1 cellular context compared by ENCODE assay signal in the genomic region with DNA sequence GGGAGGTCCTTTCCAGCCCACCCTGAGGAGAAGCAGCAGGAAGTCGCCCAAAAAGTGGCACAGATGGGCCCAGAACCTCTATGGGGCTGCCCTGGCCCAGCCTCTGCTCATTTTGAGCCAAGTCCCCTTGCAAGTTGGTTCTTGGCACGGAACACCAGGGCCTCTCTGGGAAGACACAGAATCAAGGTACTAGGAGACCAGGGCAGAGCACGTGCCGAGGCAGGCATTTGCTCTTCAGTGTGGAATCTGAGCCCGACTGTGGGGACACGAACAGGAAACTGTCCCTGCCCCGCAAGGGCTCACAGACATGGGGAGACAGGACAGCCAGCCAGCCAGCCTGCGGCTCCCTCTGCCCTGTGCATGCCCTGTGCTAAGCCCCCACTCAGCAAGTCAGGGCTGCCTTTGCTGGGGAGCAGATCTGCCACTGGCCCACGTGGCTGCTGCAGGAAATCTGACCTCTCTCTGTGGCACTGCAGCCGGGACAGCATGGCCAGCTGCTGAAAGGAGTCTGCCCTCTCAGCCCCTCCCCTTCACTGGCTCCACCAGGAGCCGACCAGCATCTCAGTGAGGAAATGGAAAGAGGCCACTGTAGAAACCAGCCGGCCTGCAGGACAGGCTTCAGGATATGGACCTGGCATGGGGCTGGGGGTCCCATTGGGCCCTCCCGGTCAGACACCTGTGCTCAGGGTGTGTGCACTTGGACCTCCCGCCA.
TF ChIP-seq lines count a peak whose summit lies in the region.

No MANE protein-coding gene starts in this region.

TF ChIP-seq in HepG2, 621 proteins besides CTCF, POLR2A, EP300 and RAD21 (continued from another document and continues in another):
- TF ChIP-seq STAT6 (CRISPR knock-in tag; IDR thresholded peaks at IDR 0.05; ENCODE audit: borderline replicate concordance) (no peak), PAX8 (CRISPR knock-in tag; IDR thresholded peaks at IDR 0.05; ENCODE audit: borderline replicate concordance) (no peak), NFKB2 (CRISPR knock-in tag; IDR thresholded peaks at IDR 0.05; ENCODE audit: borderline replicate concordance) (no peak), ZNF589 (CRISPR knock-in tag; conservative IDR thresholded peaks at IDR 0.05) (no peak), BORCS8-MEF2B (CRISPR knock-in tag; IDR thresholded peaks at IDR 0.05) (no peak), ZNF781 (CRISPR knock-in tag; IDR thresholded peaks at IDR 0.05; ENCODE audit: borderline replicate concordance, not compliant biosample characterization) (no peak), RELA (CRISPR knock-in tag; IDR thresholded peaks at IDR 0.05) (no peak), CREB3 (CRISPR knock-in tag; IDR thresholded peaks at IDR 0.05) (no peak), ATRX (CRISPR knock-in tag; IDR thresholded peaks at IDR 0.05; ENCODE audit: borderline replicate concordance) (no peak), ZNF17 (CRISPR knock-in tag; IDR thresholded peaks at IDR 0.05) (no peak), IRF1 (CRISPR knock-in tag; IDR thresholded peaks at IDR 0.05; ENCODE audit: low read depth) (no peak), ARNT2 (CRISPR knock-in tag; IDR thresholded peaks at IDR 0.05; ENCODE audit: low read depth) (no peak), HMGXB4 (CRISPR knock-in tag; IDR thresholded peaks at IDR 0.05; ENCODE audit: borderline replicate concordance in 1 of 2, low read depth in 1 of 2) (no peak), MYNN (CRISPR knock-in tag; IDR thresholded peaks at IDR 0.05; ENCODE audit: low read depth) (no peak), RXRB (CRISPR knock-in tag; IDR thresholded peaks at IDR 0.05; ENCODE audit: borderline replicate concordance) (peak; percentile 20; the same call in 1 of the 2 replicates), ZNF709 (CRISPR knock-in tag; IDR thresholded peaks at IDR 0.05) (no peak), IKZF1 (IDR thresholded peaks at IDR 0.05) (no peak), FOXC1 (CRISPR knock-in tag; IDR thresholded peaks at IDR 0.05; ENCODE audit: borderline replicate concordance) (no peak), ZNF251 (CRISPR knock-in tag; IDR thresholded peaks at IDR 0.05) (no peak), ZFP36L1 (CRISPR knock-in tag; IDR thresholded peaks at IDR 0.05) (no peak), ZNF510 (CRISPR knock-in tag; IDR thresholded peaks at IDR 0.05; ENCODE audit: low read depth) (no peak), ZNF710 (CRISPR knock-in tag; IDR thresholded peaks at IDR 0.05; ENCODE audit: borderline replicate concordance) (no peak), EHMT2 (IDR thresholded peaks at IDR 0.05; ENCODE audit: borderline replicate concordance, low read depth, low read length) (no peak), ZSCAN5A (CRISPR knock-in tag; IDR thresholded peaks at IDR 0.05; ENCODE audit: borderline replicate concordance) (no peak), FOSL2 (CRISPR knock-in tag; IDR thresholded peaks at IDR 0.05) (peak; percentile 4; the same call in 1 of the 2 replicates), SUZ12 (IDR thresholded peaks at IDR 0.05; ENCODE audit: low read depth, low read length) (no peak), ZSCAN31 (CRISPR knock-in tag; IDR thresholded peaks at IDR 0.05; ENCODE audit: low read depth) (peak; percentile 67; the same call in 1 of the 2 replicates), KLF12 (CRISPR knock-in tag; IDR thresholded peaks at IDR 0.05; ENCODE audit: borderline replicate concordance) (no peak), ZMAT5 (CRISPR knock-in tag; IDR thresholded peaks at IDR 0.05; ENCODE audit: borderline replicate concordance, low read depth) (no peak), POLR2AphosphoS5 (IDR thresholded peaks at IDR 0.05; ENCODE audit: low read depth, low read length) (no peak), KMT2B (CRISPR knock-in tag; IDR thresholded peaks at IDR 0.05) (no peak), ZMYM3 (CRISPR knock-in tag; IDR thresholded peaks at IDR 0.05) (no peak), ZNF317 (CRISPR knock-in tag; IDR thresholded peaks at IDR 0.05) (no peak), MED8 (CRISPR knock-in tag; IDR thresholded peaks at IDR 0.05; ENCODE audit: insufficient replicate concordance) (no peak)
- TF ChIP-seq, protein P1, sequence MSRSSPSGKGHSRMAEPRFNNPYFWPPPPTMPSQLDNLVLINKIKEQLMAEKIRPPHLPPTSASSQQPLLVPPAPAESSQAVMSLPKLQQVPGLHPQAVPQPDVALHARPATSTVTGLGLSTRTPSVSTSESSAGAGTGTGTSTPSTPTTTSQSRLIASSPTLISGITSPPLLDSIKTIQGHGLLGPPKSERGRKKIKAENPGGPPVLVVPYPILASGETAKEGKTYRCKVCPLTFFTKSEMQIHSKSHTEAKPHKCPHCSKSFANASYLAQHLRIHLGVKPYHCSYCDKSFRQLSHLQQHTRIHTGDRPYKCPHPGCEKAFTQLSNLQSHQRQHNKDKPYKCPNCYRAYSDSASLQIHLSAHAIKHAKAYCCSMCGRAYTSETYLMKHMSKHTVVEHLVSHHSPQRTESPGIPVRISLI (CRISPR knock-in tag; IDR thresholded peaks at IDR 0.05; ENCODE audit: borderline replicate concordance) = no peak
- TF ChIP-seq, protein P2, sequence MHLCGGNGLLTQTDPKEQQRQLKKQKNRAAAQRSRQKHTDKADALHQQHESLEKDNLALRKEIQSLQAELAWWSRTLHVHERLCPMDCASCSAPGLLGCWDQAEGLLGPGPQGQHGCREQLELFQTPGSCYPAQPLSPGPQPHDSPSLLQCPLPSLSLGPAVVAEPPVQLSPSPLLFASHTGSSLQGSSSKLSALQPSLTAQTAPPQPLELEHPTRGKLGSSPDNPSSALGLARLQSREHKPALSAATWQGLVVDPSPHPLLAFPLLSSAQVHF (CRISPR knock-in tag; IDR thresholded peaks at IDR 0.05) = no peak
- TF ChIP-seq, protein P3, sequence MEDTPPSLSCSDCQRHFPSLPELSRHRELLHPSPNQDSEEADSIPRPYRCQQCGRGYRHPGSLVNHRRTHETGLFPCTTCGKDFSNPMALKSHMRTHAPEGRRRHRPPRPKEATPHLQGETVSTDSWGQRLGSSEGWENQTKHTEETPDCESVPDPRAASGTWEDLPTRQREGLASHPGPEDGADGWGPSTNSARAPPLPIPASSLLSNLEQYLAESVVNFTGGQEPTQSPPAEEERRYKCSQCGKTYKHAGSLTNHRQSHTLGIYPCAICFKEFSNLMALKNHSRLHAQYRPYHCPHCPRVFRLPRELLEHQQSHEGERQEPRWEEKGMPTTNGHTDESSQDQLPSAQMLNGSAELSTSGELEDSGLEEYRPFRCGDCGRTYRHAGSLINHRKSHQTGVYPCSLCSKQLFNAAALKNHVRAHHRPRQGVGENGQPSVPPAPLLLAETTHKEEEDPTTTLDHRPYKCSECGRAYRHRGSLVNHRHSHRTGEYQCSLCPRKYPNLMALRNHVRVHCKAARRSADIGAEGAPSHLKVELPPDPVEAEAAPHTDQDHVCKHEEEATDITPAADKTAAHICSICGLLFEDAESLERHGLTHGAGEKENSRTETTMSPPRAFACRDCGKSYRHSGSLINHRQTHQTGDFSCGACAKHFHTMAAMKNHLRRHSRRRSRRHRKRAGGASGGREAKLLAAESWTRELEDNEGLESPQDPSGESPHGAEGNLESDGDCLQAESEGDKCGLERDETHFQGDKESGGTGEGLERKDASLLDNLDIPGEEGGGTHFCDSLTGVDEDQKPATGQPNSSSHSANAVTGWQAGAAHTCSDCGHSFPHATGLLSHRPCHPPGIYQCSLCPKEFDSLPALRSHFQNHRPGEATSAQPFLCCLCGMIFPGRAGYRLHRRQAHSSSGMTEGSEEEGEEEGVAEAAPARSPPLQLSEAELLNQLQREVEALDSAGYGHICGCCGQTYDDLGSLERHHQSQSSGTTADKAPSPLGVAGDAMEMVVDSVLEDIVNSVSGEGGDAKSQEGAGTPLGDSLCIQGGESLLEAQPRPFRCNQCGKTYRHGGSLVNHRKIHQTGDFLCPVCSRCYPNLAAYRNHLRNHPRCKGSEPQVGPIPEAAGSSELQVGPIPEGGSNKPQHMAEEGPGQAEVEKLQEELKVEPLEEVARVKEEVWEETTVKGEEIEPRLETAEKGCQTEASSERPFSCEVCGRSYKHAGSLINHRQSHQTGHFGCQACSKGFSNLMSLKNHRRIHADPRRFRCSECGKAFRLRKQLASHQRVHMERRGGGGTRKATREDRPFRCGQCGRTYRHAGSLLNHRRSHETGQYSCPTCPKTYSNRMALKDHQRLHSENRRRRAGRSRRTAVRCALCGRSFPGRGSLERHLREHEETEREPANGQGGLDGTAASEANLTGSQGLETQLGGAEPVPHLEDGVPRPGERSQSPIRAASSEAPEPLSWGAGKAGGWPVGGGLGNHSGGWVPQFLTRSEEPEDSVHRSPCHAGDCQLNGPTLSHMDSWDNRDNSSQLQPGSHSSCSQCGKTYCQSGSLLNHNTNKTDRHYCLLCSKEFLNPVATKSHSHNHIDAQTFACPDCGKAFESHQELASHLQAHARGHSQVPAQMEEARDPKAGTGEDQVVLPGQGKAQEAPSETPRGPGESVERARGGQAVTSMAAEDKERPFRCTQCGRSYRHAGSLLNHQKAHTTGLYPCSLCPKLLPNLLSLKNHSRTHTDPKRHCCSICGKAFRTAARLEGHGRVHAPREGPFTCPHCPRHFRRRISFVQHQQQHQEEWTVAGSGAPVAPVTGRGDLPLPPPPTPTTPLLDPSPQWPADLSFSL (CRISPR knock-in tag; IDR thresholded peaks at IDR 0.05) = no peak
- TF ChIP-seq, protein P4, sequence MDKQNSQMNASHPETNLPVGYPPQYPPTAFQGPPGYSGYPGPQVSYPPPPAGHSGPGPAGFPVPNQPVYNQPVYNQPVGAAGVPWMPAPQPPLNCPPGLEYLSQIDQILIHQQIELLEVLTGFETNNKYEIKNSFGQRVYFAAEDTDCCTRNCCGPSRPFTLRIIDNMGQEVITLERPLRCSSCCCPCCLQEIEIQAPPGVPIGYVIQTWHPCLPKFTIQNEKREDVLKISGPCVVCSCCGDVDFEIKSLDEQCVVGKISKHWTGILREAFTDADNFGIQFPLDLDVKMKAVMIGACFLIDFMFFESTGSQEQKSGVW (CRISPR knock-in tag; IDR thresholded peaks at IDR 0.05; ENCODE audit: borderline replicate concordance) = no peak
